In the genomic region with DNA sequence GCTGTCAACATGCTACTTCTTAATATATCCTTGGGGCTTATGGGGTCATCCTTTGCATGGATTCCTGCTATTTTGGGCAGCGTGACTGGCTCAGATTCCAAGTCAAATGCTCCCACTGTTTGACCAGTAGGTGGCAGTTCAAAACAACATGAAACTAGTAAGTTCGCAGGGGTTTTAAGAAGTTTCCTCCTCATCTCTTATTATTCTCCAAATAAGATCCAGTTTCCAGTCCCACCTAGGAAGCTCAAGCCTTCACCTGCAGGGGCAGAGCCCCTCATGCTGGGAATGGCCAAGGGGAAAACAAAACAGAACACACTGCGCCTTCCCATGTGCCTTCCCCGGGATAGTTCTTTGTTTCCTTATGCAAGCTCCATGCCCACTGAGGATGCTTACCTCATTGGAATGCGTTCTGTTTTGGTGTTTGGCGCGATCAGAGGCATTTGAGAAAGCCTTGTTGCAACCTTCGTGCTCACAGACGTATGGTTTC, we compare ENCODE assay signal across 8 cellular contexts.
DNase-seq lines count a peak whose midpoint lies in the region; ATAC-seq lines count a peak whose summit lies in the region.

No MANE protein-coding gene starts in this region.

- H3K27ac ChIP-seq in ectodermal cell (ENCODE audit: insufficient read depth, low read depth, low read length, poor library complexity, severe bottlenecking) (peak overlapping the region; percentile 41), mesenchymal stem cell (ENCODE audit: low read length, poor library complexity, severe bottlenecking) (no peak overlapping the region)

- DNase-seq in DMS153 treated with DMSO at 0.1 percent for 48 hours (lab: John Stamatoyannopoulos, UW; ENCODE audit: unreplicated experiment): peak; percentile 13
- DNase-seq in DMS153 (lab: John Stamatoyannopoulos, UW): no peak
- peak; percentile 58 for DNase-seq in NT2/D1 (ENCODE audit: low read depth, low spot score)
- peak; percentile 63 for DNase-seq in mesenchymal stem cell
- DNase-seq in mucosa of gallbladder (ENCODE audit: low spot score): no peak

- no peaks in the 10 kb centered on the region for H3K4me1 Mint-ChIP-seq in activated T-helper 17 cell treated with anti-CD3 and anti-CD28 coated beads, Interleukin-2, amount 50 U/mL, for 72 hours

- H3K14ac ChIP-seq in mesenchymal stem cell (ENCODE audit: low read length in 2 of 2): no peak overlapping the region

- no peak overlapping the region for H3K4ac ChIP-seq in mesenchymal stem cell (ENCODE audit: low read depth in 1 of 2, low read length in 2 of 2)

- peaks cover 45% of the 10 kb centered on the region for H3K36me3 ChIP-seq in NT2/D1 (ENCODE audit: insufficient read depth, insufficient read length, low read length)
- H3K36me3 ChIP-seq in ectodermal cell (ENCODE audit: control insufficient read depth, insufficient read depth, low read length): peaks cover 53% of the 10 kb centered on the region
- peaks cover 9 to 64% of the 10 kb centered on the region in 2 experiments for H3K36me3 ChIP-seq in mesenchymal stem cell (ENCODE audit: control insufficient read depth in 1 of 2, insufficient read depth in 2 of 2, low read depth in 1 of 2, low read length in 2 of 2)

- no peak overlapping the region for H3K27ac Mint-ChIP-seq in activated T-helper 17 cell treated with anti-CD3 and anti-CD28 coated beads, Interleukin-2, amount 50 U/mL, for 72 hours

- H3K18ac ChIP-seq in mesenchymal stem cell (ENCODE audit: low read depth in 1 of 2, low read length in 2 of 2): no peak overlapping the region

- H2BK120ac ChIP-seq in mesenchymal stem cell (ENCODE audit: low read depth, low read length): no peak overlapping the region

- H3K23ac ChIP-seq in mesenchymal stem cell (ENCODE audit: low read length in 2 of 2): no peak overlapping the region

- no peak overlapping the region for H3K4me3 ChIP-seq in NT2/D1 (ENCODE audit: insufficient read length, low read depth)
- H3K4me3 ChIP-seq in ectodermal cell (ENCODE audit: insufficient read depth, low read depth, low read length): no peak overlapping the region
- no peak overlapping the region for H3K4me3 ChIP-seq in mesenchymal stem cell (ENCODE audit: insufficient read depth in 1 of 2, low read depth in 1 of 2, low read length in 2 of 2)

- H3K4me1 ChIP-seq in NT2/D1 (ENCODE audit: insufficient read depth, insufficient read length) (peaks cover 2% of the 10 kb centered on the region), ectodermal cell (ENCODE audit: control insufficient read depth, insufficient read depth, low read length) (peaks cover 5% of the 10 kb centered on the region), mesenchymal stem cell (ENCODE audit: control insufficient read depth, insufficient read depth, low read depth, low read length) (peaks cover 1% of the 10 kb centered on the region)

- H3K9me3 ChIP-seq in NT2/D1 (ENCODE audit: insufficient read depth, low read length) (no peaks in the 10 kb centered on the region), ectodermal cell (ENCODE audit: control insufficient read depth, low read length) (no peaks in the 10 kb centered on the region), mesenchymal stem cell (ENCODE audit: control insufficient read depth, low read length) (no peaks in the 10 kb centered on the region)

- H3K27me3 ChIP-seq in NT2/D1 (ENCODE audit: insufficient read depth, insufficient read length) (no peaks in the 10 kb centered on the region), ectodermal cell (ENCODE audit: control insufficient read depth, insufficient read depth, low read length, poor library complexity, severe bottlenecking) (no peaks in the 10 kb centered on the region), mesenchymal stem cell (ENCODE audit: control insufficient read depth in 1 of 2, insufficient read depth in 1 of 2, low read length in 2 of 2) (no peaks in the 10 kb centered on the region)

- no peak for ATAC-seq in HG03565 (IDR thresholded peaks at IDR 0.05; ENCODE audit: unreplicated experiment)
- ATAC-seq in activated T-helper 17 cell treated with anti-CD3 and anti-CD28 coated beads, Interleukin-2, amount 50 U/mL, for 72 hours (replicated peaks): no peak

- H3K9me3 Mint-ChIP-seq in activated T-helper 17 cell treated with anti-CD3 and anti-CD28 coated beads, Interleukin-2, amount 50 U/mL, for 72 hours: no peaks in the 10 kb centered on the region

- no peak overlapping the region for H4K91ac ChIP-seq in mesenchymal stem cell (ENCODE audit: low read length)

- no peak overlapping the region for H2BK12ac ChIP-seq in mesenchymal stem cell (ENCODE audit: low read length in 2 of 2)

- H2BK15ac ChIP-seq in mesenchymal stem cell (ENCODE audit: low read depth, poor library complexity, severe bottlenecking): no peak overlapping the region

- H3K9ac ChIP-seq in NT2/D1 (ENCODE audit: insufficient read length, low read depth) (no peak overlapping the region), mesenchymal stem cell (ENCODE audit: low read length) (peak overlapping the region; percentile 38)

- no peak overlapping the region for H3K4me3 Mint-ChIP-seq in activated T-helper 17 cell treated with anti-CD3 and anti-CD28 coated beads, Interleukin-2, amount 50 U/mL, for 72 hours

- no peak overlapping the region for H4K8ac ChIP-seq in mesenchymal stem cell (ENCODE audit: low read length)

- no peak overlapping the region for H2BK5ac ChIP-seq in mesenchymal stem cell (ENCODE audit: low read depth, low read length, poor library complexity, severe bottlenecking)

- H3K79me1 ChIP-seq in mesenchymal stem cell (replicated peaks; ENCODE audit: low read length, poor library complexity, severe bottlenecking): no peaks in the 10 kb centered on the region

- H3K4me2 ChIP-seq in mesenchymal stem cell (ENCODE audit: low read length, poor library complexity, severe bottlenecking): no peak overlapping the region

- H3K27me3 Mint-ChIP-seq in activated T-helper 17 cell treated with anti-CD3 and anti-CD28 coated beads, Interleukin-2, amount 50 U/mL, for 72 hours: peaks cover 7% of the 10 kb centered on the region

- H3K36me3 Mint-ChIP-seq in activated T-helper 17 cell treated with anti-CD3 and anti-CD28 coated beads, Interleukin-2, amount 50 U/mL, for 72 hours (ENCODE audit: low read depth): no peaks in the 10 kb centered on the region

- no peak overlapping the region for H2AK5ac ChIP-seq in mesenchymal stem cell (ENCODE audit: low read length, severe bottlenecking)

- H2AFZ ChIP-seq in mesenchymal stem cell (ENCODE audit: low read depth, low read length): no peak overlapping the region

- WGBS in ectodermal cell, 2 experiments: 65 to 69% methylated on average over 9 of the region's 9 CpGs
- WGBS in mesenchymal stem cell: 68% methylated on average over 9 of the region's 9 CpGs

Comparison
In these comparisons a context has a peak if more than half of its experiments do, and no peak if none do; other contexts are left out.
1. DNase-seq: peak in DMS153 treated with DMSO at 0.1 percent for 48 hours (single experiment), NT2/D1 (single experiment) and mesenchymal stem cell (single experiment); none in DMS153 (single experiment) and mucosa of gallbladder (single experiment).